In the genomic region with DNA sequence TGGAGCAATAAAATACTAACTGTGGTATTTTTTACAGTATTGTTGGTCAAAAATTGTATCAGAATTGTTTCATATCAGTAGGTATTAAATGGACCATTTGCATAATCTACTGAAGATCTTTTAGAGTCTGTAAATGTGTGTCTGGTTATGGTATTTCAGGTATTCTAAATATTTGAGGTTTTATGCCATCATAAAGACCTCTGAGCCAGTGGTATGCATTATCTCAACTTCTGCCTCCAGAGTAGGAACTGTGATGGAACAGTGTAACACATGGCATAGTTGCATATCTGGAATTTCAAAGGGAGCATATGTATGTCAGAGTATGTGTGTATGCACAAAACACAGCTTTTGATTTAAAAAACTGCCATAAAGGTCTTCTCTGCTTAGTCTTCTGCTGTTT, we compare ENCODE assay signal across 1 cellular context.
TF ChIP-seq lines count a peak whose summit lies in the region.

No MANE protein-coding gene starts in this region.

TF ChIP-seq in HCT116, 20 proteins besides CTCF, POLR2A, EP300 and RAD21 (continued from another document):
- TF ChIP-seq, protein P1, sequence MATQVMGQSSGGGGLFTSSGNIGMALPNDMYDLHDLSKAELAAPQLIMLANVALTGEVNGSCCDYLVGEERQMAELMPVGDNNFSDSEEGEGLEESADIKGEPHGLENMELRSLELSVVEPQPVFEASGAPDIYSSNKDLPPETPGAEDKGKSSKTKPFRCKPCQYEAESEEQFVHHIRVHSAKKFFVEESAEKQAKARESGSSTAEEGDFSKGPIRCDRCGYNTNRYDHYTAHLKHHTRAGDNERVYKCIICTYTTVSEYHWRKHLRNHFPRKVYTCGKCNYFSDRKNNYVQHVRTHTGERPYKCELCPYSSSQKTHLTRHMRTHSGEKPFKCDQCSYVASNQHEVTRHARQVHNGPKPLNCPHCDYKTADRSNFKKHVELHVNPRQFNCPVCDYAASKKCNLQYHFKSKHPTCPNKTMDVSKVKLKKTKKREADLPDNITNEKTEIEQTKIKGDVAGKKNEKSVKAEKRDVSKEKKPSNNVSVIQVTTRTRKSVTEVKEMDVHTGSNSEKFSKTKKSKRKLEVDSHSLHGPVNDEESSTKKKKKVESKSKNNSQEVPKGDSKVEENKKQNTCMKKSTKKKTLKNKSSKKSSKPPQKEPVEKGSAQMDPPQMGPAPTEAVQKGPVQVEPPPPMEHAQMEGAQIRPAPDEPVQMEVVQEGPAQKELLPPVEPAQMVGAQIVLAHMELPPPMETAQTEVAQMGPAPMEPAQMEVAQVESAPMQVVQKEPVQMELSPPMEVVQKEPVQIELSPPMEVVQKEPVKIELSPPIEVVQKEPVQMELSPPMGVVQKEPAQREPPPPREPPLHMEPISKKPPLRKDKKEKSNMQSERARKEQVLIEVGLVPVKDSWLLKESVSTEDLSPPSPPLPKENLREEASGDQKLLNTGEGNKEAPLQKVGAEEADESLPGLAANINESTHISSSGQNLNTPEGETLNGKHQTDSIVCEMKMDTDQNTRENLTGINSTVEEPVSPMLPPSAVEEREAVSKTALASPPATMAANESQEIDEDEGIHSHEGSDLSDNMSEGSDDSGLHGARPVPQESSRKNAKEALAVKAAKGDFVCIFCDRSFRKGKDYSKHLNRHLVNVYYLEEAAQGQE (IDR thresholded peaks at IDR 0.05; ENCODE audit: low read depth): no peak
- TF ChIP-seq JUND (IDR thresholded peaks at IDR 0.05): no peak
- no peak for TF ChIP-seq CBX3 (IDR thresholded peaks at IDR 0.05; ENCODE audit: low read depth)
- TF ChIP-seq, protein P2, sequence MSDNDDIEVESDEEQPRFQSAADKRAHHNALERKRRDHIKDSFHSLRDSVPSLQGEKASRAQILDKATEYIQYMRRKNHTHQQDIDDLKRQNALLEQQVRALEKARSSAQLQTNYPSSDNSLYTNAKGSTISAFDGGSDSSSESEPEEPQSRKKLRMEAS (IDR thresholded peaks at IDR 0.05): no peak
- no peak for TF ChIP-seq EZH2phosphoT487 (IDR thresholded peaks at IDR 0.05; ENCODE audit: borderline replicate concordance)
- TF ChIP-seq ATF3 (IDR thresholded peaks at IDR 0.05): no peak
- no peak for TF ChIP-seq EGR1 (IDR thresholded peaks at IDR 0.05; ENCODE audit: low read depth)
- TF ChIP-seq ZFX (IDR thresholded peaks at IDR 0.05): no peak
- TF ChIP-seq POLR2AphosphoS5 (IDR thresholded peaks at IDR 0.05; ENCODE audit: low read depth, low read length): no peak
